ENCODE assay signal across 19 cellular contexts in genomic region chr22:39665229-39665628, GRCh38.
A peak's percentile ranks its signal among the peaks of the same experiment; 100 is the strongest.
DNase-seq lines count a peak whose midpoint lies in the region; ATAC-seq, FAIRE-seq and TF ChIP-seq lines count a peak whose summit lies in the region.
"Had no signal": no experiment of that assay in that cellular context is flagged by ENCODE, and none has a peak within 500 bp of the region (broad histone marks: within the 10 kb centered on the region; RNA-seq: fewer than 3 reads in every experiment).

No MANE protein-coding gene starts in this region.

- intact Hi-C loops in HepG2 (cut with micrococcal nuclease; ENCODE audit: unreplicated experiment) = no loop called here
- intact Hi-C loops in right lobe of liver (cut with DNase I) = no loop called here
- intact Hi-C loops in Caco-2 (cut with micrococcal nuclease; ENCODE audit: unreplicated experiment) = no loop called here
- intact Hi-C loops in esophagus muscularis mucosa (cut with DNase I) = no loop called here
- intact Hi-C loops in vagina (cut with DNase I) = no loop called here

- BruUV-seq in HepG2 (replicated peaks; lab: Mats Ljungman, UMichigan) (no TSS peak), Caco-2 (replicated peaks; lab: Mats Ljungman, UMichigan) (no TSS peak)

- H3K4me2 ChIP-seq in HepG2 (ENCODE audit: low read depth, low read length) = no peak overlapping the region

- no peak for TF ChIP-seq CTCF in HepG2 (CRISPR knock-in tag; IDR thresholded peaks at IDR 0.05)
- TF ChIP-seq CTCF in right lobe of liver (IDR thresholded peaks at IDR 0.05) = no peak
- no peak for TF ChIP-seq CTCF in Caco-2 (IDR thresholded peaks at IDR 0.05; ENCODE audit: insufficient read depth in 1 of 2, low read depth in 1 of 2, low read length in 1 of 2, severe bottlenecking in 1 of 2, unreplicated experiment in 1 of 2)
- TF ChIP-seq CTCF in esophagus muscularis mucosa (IDR thresholded peaks at IDR 0.05) = no peak
- TF ChIP-seq CTCF in vagina (IDR thresholded peaks at IDR 0.05) = no peak

- ATAC-seq in HepG2 (peak; percentile 18; the same call in 2 of the 3 replicates), right lobe of liver (no peak), HG03175 (IDR thresholded peaks at IDR 0.05; ENCODE audit: unreplicated experiment) (no peak)
- ATAC-seq: stimulated activated naive CD8-positive, alpha-beta T cell treated with anti-CD3 and anti-CD28 coated beads, Interleukin-15, Interleukin-2, amounts not matched to agents 100 U/mL and 50 U/mL, for 24 hours had no signal

- H3K9me3 ChIP-seq in HepG2 (ENCODE audit: low read length) (no peaks in the 10 kb centered on the region), right lobe of liver (no peaks in the 10 kb centered on the region), MG63 (no peaks in the 10 kb centered on the region), Caco-2 (no peaks in the 10 kb centered on the region), esophagus muscularis mucosa (peaks cover 0 to 24% (median 9%) of the 10 kb centered on the region in 4 donors), vagina (no peaks in the 10 kb centered on the region)
- H3K9me3 ChIP-seq: SJCRH30 had no signal

- no peaks in the 10 kb centered on the region for H3K9me3 Mint-ChIP-seq in Caco-2 (ENCODE audit: unreplicated experiment)
- H3K9me3 Mint-ChIP-seq: activated CD8-positive, alpha-beta T cell treated with anti-CD3 and anti-CD28 coated beads for 36 hours; activated naive CD4-positive, alpha-beta T cell treated with anti-CD3 and anti-CD28 coated beads, Interleukin-2, amount 10 ng/mL, durations not matched to agents 7 days and 5 days; HFFc6 had no signal

- TF ChIP-seq POLR2A in HepG2 (IDR thresholded peaks at IDR 0.05; ENCODE audit: insufficient read depth in 1 of 2, low read depth in 2 of 2, low read length in 2 of 2) = no peak
- TF ChIP-seq POLR2A in right lobe of liver (IDR thresholded peaks at IDR 0.05) = no peak
- TF ChIP-seq POLR2A in esophagus muscularis mucosa (IDR thresholded peaks at IDR 0.05; ENCODE audit: low read depth) = no peak
- TF ChIP-seq POLR2A in vagina (IDR thresholded peaks at IDR 0.05) = no peak

- no peak overlapping the region for H3K9ac ChIP-seq in HepG2 (ENCODE audit: insufficient read depth, low read depth, low read length)

- no peak overlapping the region for H3K4me3 ChIP-seq in HepG2 (replicated peaks in 1 of 3; ENCODE audit: insufficient read depth in 1 of 3, low read depth in 2 of 3, low read length in 3 of 3)
- H3K4me3 ChIP-seq in right lobe of liver = no peak overlapping the region
- no peak overlapping the region for H3K4me3 ChIP-seq in MG63
- H3K4me3 ChIP-seq in Caco-2 (ENCODE audit: low read depth, low read length) = no peak overlapping the region
- H3K4me3 ChIP-seq in esophagus muscularis mucosa = no peak overlapping the region
- no peak overlapping the region for H3K4me3 ChIP-seq in vagina
- H3K4me3 ChIP-seq: SJCRH30 had no signal

- CTCF ChIA-PET in HepG2 (lab: Yijun Ruan, JAX; ENCODE audit: low intra/inter-chr PET ratio, low total read pairs) (no interaction called here), Caco-2 (lab: Charles Lee) (no interaction called here)

- DNase-seq in HepG2 (ENCODE audit: low spot score) (no peak), right lobe of liver (no peak), MG63 (peak; percentile 50), iPS-NIHi7 (ENCODE audit: extremely low spot score) (peak; percentile 30), Caco-2 (no peak), esophagus muscularis mucosa (ENCODE audit: extremely low spot score) (no peak), vagina (ENCODE audit: extremely low spot score in 2 of 2) (no peak)
- DNase-seq: HFFc6, NCI-H524, posterior cingulate gyrus, SJCRH30, WERI-Rb-1 had no signal

- in situ Hi-C loops in HepG2 (cut with HindIII; ENCODE audit: extremely low pct_ligation_motif_present, low pct_unique_long_range_greater_than_20kb) = no loop called here

- H3K27me3 ChIP-seq in HepG2 (ENCODE audit: control insufficient read depth in 1 of 2, insufficient read depth in 2 of 2, low read length in 2 of 2) (peaks cover 6 to 30% of the 10 kb centered on the region in 2 experiments; a peak in 4 of 5 replicates), right lobe of liver (peaks cover 0 to 28% of the 10 kb centered on the region in 2 donors), MG63 (no peaks in the 10 kb centered on the region), Caco-2 (replicated peaks; ENCODE audit: control insufficient read depth, insufficient read depth, low read length) (peaks cover 1% of the 10 kb centered on the region; the same call in 1 of the 2 replicates), esophagus muscularis mucosa (peaks cover 7 to 83% (median 33%) of the 10 kb centered on the region in 4 donors), vagina (peaks cover 11% of the 10 kb centered on the region)
- H3K27me3 ChIP-seq: SJCRH30 had no signal

- H3K27ac Mint-ChIP-seq in Caco-2 (ENCODE audit: unreplicated experiment) = no peak overlapping the region
- H3K27ac Mint-ChIP-seq: activated CD8-positive, alpha-beta T cell treated with anti-CD3 and anti-CD28 coated beads for 36 hours; activated naive CD4-positive, alpha-beta T cell treated with anti-CD3 and anti-CD28 coated beads, Interleukin-2, amount 10 ng/mL, durations not matched to agents 7 days and 5 days; HFFc6 had no signal

- H2AFZ ChIP-seq in HepG2 (ENCODE audit: low read length) = no peak overlapping the region

- H3K36me3 ChIP-seq in HepG2 (replicated peaks in 1 of 2; ENCODE audit: control insufficient read depth in 1 of 2, insufficient read depth in 2 of 2, low read length in 2 of 2) (no peaks in the 10 kb centered on the region), right lobe of liver (no peaks in the 10 kb centered on the region), MG63 (no peaks in the 10 kb centered on the region), Caco-2 (ENCODE audit: control insufficient read depth, insufficient read depth, low read length) (no peaks in the 10 kb centered on the region), esophagus muscularis mucosa (no peaks in the 10 kb centered on the region), vagina (no peaks in the 10 kb centered on the region)
- H3K36me3 ChIP-seq: SJCRH30, WERI-Rb-1 had no signal

- H3K27me3 Mint-ChIP-seq in Caco-2 (ENCODE audit: insufficient read depth, unreplicated experiment) = peaks cover 4% of the 10 kb centered on the region

- H3K4me1 Mint-ChIP-seq in Caco-2 (ENCODE audit: low read depth, unreplicated experiment) = no peaks in the 10 kb centered on the region

- no peak overlapping the region for H3K4me3 Mint-ChIP-seq in Caco-2 (ENCODE audit: unreplicated experiment)
- H3K4me3 Mint-ChIP-seq: activated CD8-positive, alpha-beta T cell treated with anti-CD3 and anti-CD28 coated beads for 36 hours; activated naive CD4-positive, alpha-beta T cell treated with anti-CD3 and anti-CD28 coated beads, Interleukin-2, amount 10 ng/mL, durations not matched to agents 7 days and 5 days; HFFc6 had no signal

- no peak for TF ChIP-seq EP300 in HepG2 (IDR thresholded peaks at IDR 0.05; ENCODE audit: low read depth in 2 of 2, low read length in 2 of 2)
- TF ChIP-seq EP300 in HepG2 (CRISPR knock-in tag; IDR thresholded peaks at IDR 0.05; ENCODE audit: borderline replicate concordance) = no peak
- no peak for TF ChIP-seq EP300 in esophagus muscularis mucosa (IDR thresholded peaks at IDR 0.05)

- H4K20me1 ChIP-seq in HepG2 (ENCODE audit: insufficient read depth, low read length) = no peaks in the 10 kb centered on the region

- no peaks in the 10 kb centered on the region for H3K36me3 Mint-ChIP-seq in Caco-2 (ENCODE audit: insufficient read depth, unreplicated experiment)

- POLR2A ChIA-PET in HepG2 (lab: Yijun Ruan, JAX) (interaction anchor here (0.6 kb wide), 1 partner anchor 197 kb away, joined by 3 read pairs; no protein-coding TSS in a partner anchor), Caco-2 (lab: Charles Lee) (no interaction called here)

- FAIRE-seq in HepG2 (lab: Jason Lieb, UNC) = no peak
- FAIRE-seq: A204.1, islet of Langerhans had no signal

- whole genome bisulfite sequencing in HepG2 (ENCODE audit: low lambda C conversion rate) = 8% methylated on average over 6 of the region's 8 CpGs
- WGBS in right lobe of liver (ENCODE audit: insufficient coverage, low coverage, low lambda C conversion rate, missing lambda C conversion rate) = no CpG with 5 or more reads among the region's 8 CpGs
- 20% methylated on average over 1 of the region's 8 CpGs for WGBS in esophagus muscularis mucosa

- H3K79me2 ChIP-seq in HepG2 (ENCODE audit: insufficient read depth, low read length) = no peaks in the 10 kb centered on the region

- H3K4me1 ChIP-seq in HepG2 (ENCODE audit: insufficient read depth, low read length) (0 out of 2 replicates have a peak, but pooled peaks cover 8% of the 10 kb centered on the region), right lobe of liver (no peaks in the 10 kb centered on the region), Caco-2 (peaks cover 7% of the 10 kb centered on the region; the same call in 1 of the 2 replicates), esophagus muscularis mucosa (peaks cover 8 to 30% (median 29%) of the 10 kb centered on the region in 4 donors), vagina (peaks cover 21% of the 10 kb centered on the region)
- H3K4me1 ChIP-seq: SJCRH30 had no signal

- H3K27ac ChIP-seq in HepG2 (ENCODE audit: extremely low read length, insufficient read depth, low read length) (no peak overlapping the region), right lobe of liver (no peak overlapping the region), esophagus muscularis mucosa (replicated peaks in 1 of 4) (no peak overlapping the region), vagina (no peak overlapping the region)
- H3K27ac ChIP-seq: C4-2B, SJCRH30, WERI-Rb-1 had no signal

- no peak for TF ChIP-seq RAD21 in HepG2 (CRISPR knock-in tag; IDR thresholded peaks at IDR 0.05)

TF ChIP-seq in HepG2, 621 proteins besides CTCF, POLR2A, EP300 and RAD21 (continues in another document):
- no peak for TF ChIP-seq ZNF160 (CRISPR knock-in tag; IDR thresholded peaks at IDR 0.05)
- no peak for TF ChIP-seq ZNF230 (CRISPR knock-in tag; IDR thresholded peaks at IDR 0.05)
- TF ChIP-seq ZNF790 (CRISPR knock-in tag; IDR thresholded peaks at IDR 0.05; ENCODE audit: borderline replicate concordance) = no peak
- no peak for TF ChIP-seq E2F5 (CRISPR knock-in tag; conservative IDR thresholded peaks at IDR 0.05)

Comparison
In these comparisons a context has a peak if more than half of its experiments do, and no peak if none do; other contexts are left out.
1. DNase-seq: peak in MG63 (single experiment) and iPS-NIHi7 (single experiment); none in HepG2 (single experiment), right lobe of liver (0 of 3), Caco-2 (0 of 2), esophagus muscularis mucosa (single experiment) and vagina (0 of 2).